Comparison of ENCODE assay signal across 19 cellular contexts in the genomic region with DNA sequence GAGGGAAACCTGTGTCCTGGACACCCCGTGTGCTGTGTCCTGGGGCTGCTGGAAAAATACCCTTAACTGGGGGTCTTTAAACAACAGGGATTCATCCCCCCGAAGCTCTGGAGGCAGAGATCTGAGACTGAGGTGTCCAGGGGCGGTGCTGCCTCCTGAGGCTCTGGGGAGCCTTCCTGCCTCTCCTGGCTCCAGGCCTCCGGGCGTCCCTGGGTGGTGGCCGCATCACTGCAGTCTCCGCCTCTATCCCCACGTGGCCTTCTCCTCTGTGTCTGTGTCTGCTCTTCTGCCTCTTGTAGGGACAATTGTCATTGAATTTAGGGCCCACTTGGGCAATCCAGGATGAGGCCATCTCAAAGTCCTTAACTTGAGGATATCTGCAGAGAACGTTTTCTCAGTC.
"Had no signal": no experiment of that assay in that cellular context is flagged by ENCODE, and none has a peak within 500 bp of the region (broad histone marks: within the 10 kb centered on the region; RNA-seq: fewer than 3 reads in every experiment).

No MANE protein-coding gene starts in this region.

- H3K79me2 ChIP-seq: hepatocyte had no signal

- ATAC-seq: left cardiac atrium; left ventricle myocardium superior; naive thymus-derived CD4-positive, alpha-beta T cell; pancreas; right cardiac atrium had no signal

- H3K9me3 Mint-ChIP-seq: naive thymus-derived CD4-positive, alpha-beta T cell had no signal

- H3K9me3 ChIP-seq: colonic mucosa, pancreas had no signal

- H3K27ac Mint-ChIP-seq: naive thymus-derived CD4-positive, alpha-beta T cell; progenitor cell of endocrine pancreas had no signal

- H3K36me3 ChIP-seq: colonic mucosa, pancreas had no signal

- DNase-seq: colonic mucosa; dermis blood vessel endothelial cell; foreskin melanocyte; kidney; left cardiac atrium; left ventricle myocardium superior; mesendoderm; naive thymus-derived CD4-positive, alpha-beta T cell; occipital lobe; pancreas; right cardiac atrium; stimulated activated CD4-positive, alpha-beta T cell treated with anti-CD3 and anti-CD28 coated beads, Interleukin-2, amount 100 ng/mL, for 48 hours; stimulated activated naive CD4-positive, alpha-beta T cell treated with Interleukin-2 at 50 U/mL for 16 hours; trophoblast cell had no signal

- H2AFZ ChIP-seq: hepatocyte had no signal

- H3K27ac ChIP-seq: colonic mucosa, hepatocyte, pancreas had no signal

- FAIRE-seq: endothelial cell of umbilical vein, kidney, pancreas, urothelium cell line had no signal

- H3K27me3 ChIP-seq: colonic mucosa, pancreas had no signal

- H3K4me3 Mint-ChIP-seq: naive thymus-derived CD4-positive, alpha-beta T cell had no signal

- H3K4me1 ChIP-seq: colonic mucosa, pancreas had no signal

- H3K4me3 ChIP-seq: colonic mucosa, hepatocyte, pancreas, smooth muscle cell had no signal

- H3K36me3 Mint-ChIP-seq: naive thymus-derived CD4-positive, alpha-beta T cell had no signal

- H3K4me2 ChIP-seq: hepatocyte, smooth muscle cell had no signal
